In genomic region chr12:11855993-11856374, GRCh38 we compare ENCODE assay signal across 8 cellular contexts.
DNase-seq lines count a peak whose midpoint lies in the region; ATAC-seq and TF ChIP-seq lines count a peak whose summit lies in the region.

No MANE protein-coding gene starts in this region.

- H3K27ac ChIP-seq in naive thymus-derived CD4-positive, alpha-beta T cell (ENCODE audit: low read depth, low read length) = no peak overlapping the region
- peak overlapping the region in 1 of 2 donors; percentile 2 for H3K27ac ChIP-seq in tibial artery

- H3K4me3 ChIP-seq in naive thymus-derived CD4-positive, alpha-beta T cell (ENCODE audit: low read length) = no peak overlapping the region
- H3K4me3 ChIP-seq in tibial artery = no peak overlapping the region

- H3K4me1 Mint-ChIP-seq in naive thymus-derived CD4-positive, alpha-beta T cell = peaks cover 10 to 50% (median 25%) of the 10 kb centered on the region in 7 donors

- peaks cover 19 to 66% (median 59%) of the 10 kb centered on the region in 5 donors for H3K36me3 Mint-ChIP-seq in naive thymus-derived CD4-positive, alpha-beta T cell

- peak; percentile 84 for DNase-seq in NCI-H748 (lab: John Stamatoyannopoulos, UW; ENCODE audit: unreplicated experiment)
- DNase-seq in naive thymus-derived CD4-positive, alpha-beta T cell = no peak
- no peak for DNase-seq in tibial artery
- DNase-seq in HT-29 (ENCODE audit: low spot score) = no peak
- DNase-seq in activated naive CD4-positive, alpha-beta T cell (lab: John Stamatoyannopoulos, UW) = no peak
- no peak for DNase-seq in NCI-H2171 (lab: John Stamatoyannopoulos, UW)

- H3K4me1 ChIP-seq in naive thymus-derived CD4-positive, alpha-beta T cell (ENCODE audit: control insufficient read depth in 2 of 2, insufficient read depth in 2 of 2, low read length in 2 of 2) = peaks cover 0 to 5% of the 10 kb centered on the region in 2 donors
- peaks cover 0 to 51% (median 16%) of the 10 kb centered on the region in 4 donors for H3K4me1 ChIP-seq in tibial artery

- no peaks in the 10 kb centered on the region for H3K27me3 ChIP-seq in naive thymus-derived CD4-positive, alpha-beta T cell (ENCODE audit: control insufficient read depth in 2 of 2, insufficient read depth in 2 of 2, low read length in 2 of 2)
- no peaks in the 10 kb centered on the region for H3K27me3 ChIP-seq in tibial artery

- CTCF ChIA-PET in naive thymus-derived CD4-positive, alpha-beta T cell (lab: Charles Lee) = no interaction called here

- TF ChIP-seq CTCF in tibial artery (IDR thresholded peaks at IDR 0.05) = no peak

- no peaks in the 10 kb centered on the region for H3K9me3 Mint-ChIP-seq in naive thymus-derived CD4-positive, alpha-beta T cell

- H3K27me3 Mint-ChIP-seq in naive thymus-derived CD4-positive, alpha-beta T cell = no peaks in the 10 kb centered on the region

- peak; percentile 66 for ATAC-seq in GM18499 (IDR thresholded peaks at IDR 0.05; ENCODE audit: insufficient read depth, unreplicated experiment)
- ATAC-seq in HG02885 (IDR thresholded peaks at IDR 0.05; ENCODE audit: poor library complexity, unreplicated experiment) = peak; percentile 39
- ATAC-seq in naive thymus-derived CD4-positive, alpha-beta T cell = no peak

- H3K36me3 ChIP-seq in naive thymus-derived CD4-positive, alpha-beta T cell (ENCODE audit: control insufficient read depth in 2 of 3, insufficient read depth in 3 of 3, low read length in 3 of 3) = peaks cover 4 to 19% (median 5%) of the 10 kb centered on the region in 3 experiments
- H3K36me3 ChIP-seq in tibial artery = peaks cover 13 to 30% (median 19%) of the 10 kb centered on the region in 3 donors

- peak overlapping the region in 5 of 10 donors; percentile 9 to 66 (median 54) for H3K4me3 Mint-ChIP-seq in naive thymus-derived CD4-positive, alpha-beta T cell

- H3K9me3 ChIP-seq in naive thymus-derived CD4-positive, alpha-beta T cell (ENCODE audit: control insufficient read depth in 2 of 3, low read length in 3 of 3) = no peaks in the 10 kb centered on the region
- no peaks in the 10 kb centered on the region for H3K9me3 ChIP-seq in tibial artery

- POLR2A ChIA-PET in naive thymus-derived CD4-positive, alpha-beta T cell (lab: Charles Lee) = interaction anchor here (0.6 to 1.0 kb wide), 3 partner anchors 9 to 156 kb away, joined by 3 read pairs; no protein-coding TSS in a partner anchor

- intact Hi-C loops in naive thymus-derived CD4-positive, alpha-beta T cell (cut with micrococcal nuclease) = no loop called here
- intact Hi-C loops in tibial artery (cut with DNase I; ENCODE audit: low total_unique reads) = no loop called here

- peak overlapping the region in 7 of 9 donors; percentile 3 to 85 (median 62) for H3K27ac Mint-ChIP-seq in naive thymus-derived CD4-positive, alpha-beta T cell
